25 cellular contexts compared by ENCODE assay signal in genomic region chr5:124730381-124730780, GRCh38. TPM values are rescaled to one million over a fixed set of nuclear protein-coding genes. Genes with fewer than 3 reads are reported as not detected.
DNase-seq lines count a peak whose midpoint lies in the region; ATAC-seq and TF ChIP-seq lines count a peak whose summit lies in the region.
"Had no signal": no experiment of that assay in that cellular context is flagged by ENCODE, and none has a peak within 500 bp of the region (broad histone marks: within the 10 kb centered on the region; RNA-seq: fewer than 3 reads in every experiment).

No MANE protein-coding gene starts in this region.

- H3K27me3 ChIP-seq in Panc1 (ENCODE audit: control insufficient read depth, insufficient read depth, low read length) (no peaks in the 10 kb centered on the region), esophagus muscularis mucosa (no peaks in the 10 kb centered on the region), sigmoid colon (no peaks in the 10 kb centered on the region)
- H3K27me3 ChIP-seq: ascending aorta had no signal

- TF ChIP-seq CTCF in Panc1 (IDR thresholded peaks at IDR 0.05) (no peak), esophagus muscularis mucosa (IDR thresholded peaks at IDR 0.05) (no peak), sigmoid colon (IDR thresholded peaks at IDR 0.05) (no peak)

- TF ChIP-seq EP300 in esophagus muscularis mucosa (IDR thresholded peaks at IDR 0.05) (no peak), sigmoid colon (IDR thresholded peaks at IDR 0.05) (no peak)

- intact Hi-C loops in Panc1 (cut with micrococcal nuclease; ENCODE audit: unreplicated experiment) (no loop called here), esophagus muscularis mucosa (cut with DNase I) (no loop called here), sigmoid colon (cut with DNase I) (no loop called here)

- H3K36me3 ChIP-seq in Panc1 (ENCODE audit: control insufficient read depth, insufficient read depth, low read length) (no peaks in the 10 kb centered on the region), esophagus muscularis mucosa (no peaks in the 10 kb centered on the region), sigmoid colon (no peaks in the 10 kb centered on the region)
- H3K36me3 ChIP-seq: ascending aorta, lower lobe of right lung, prostate gland had no signal

- no peak overlapping the region for H3K4me3 ChIP-seq in Panc1 (ENCODE audit: low read depth in 2 of 2, low read length in 2 of 2)
- no peak overlapping the region for H3K4me3 ChIP-seq in esophagus muscularis mucosa
- no peak overlapping the region for H3K4me3 ChIP-seq in sigmoid colon
- H3K4me3 ChIP-seq: ascending aorta, lower lobe of right lung, prostate gland had no signal

- WGBS in esophagus muscularis mucosa = 63% methylated on average over 2 of the region's 2 CpGs
- WGBS in sigmoid colon, 2 donors = 46 to 58% methylated on average over 2 of the region's 2 CpGs

- no peak for TF ChIP-seq POLR2A in esophagus muscularis mucosa (IDR thresholded peaks at IDR 0.05; ENCODE audit: low read depth)
- no peak for TF ChIP-seq POLR2A in sigmoid colon (IDR thresholded peaks at IDR 0.05)

- no TSS peak for BruUV-seq in Panc1 (replicated peaks; lab: Mats Ljungman, UMichigan)

- H3K27ac ChIP-seq in Panc1 (ENCODE audit: low read length) = peak overlapping the region; percentile 85
- peak overlapping the region; percentile 40 to 57 (median 50) for H3K27ac ChIP-seq in esophagus muscularis mucosa (replicated peaks in 1 of 4)
- H3K27ac ChIP-seq in sigmoid colon = peak overlapping the region in 3 of 4 donors; percentile 27 to 56 (median 30)
- H3K27ac ChIP-seq: ascending aorta, C4-2B, lower lobe of right lung, prostate gland had no signal

- H3K9me3 ChIP-seq in Panc1 (ENCODE audit: control insufficient read depth, insufficient read depth, low read depth, low read length) = no peaks in the 10 kb centered on the region
- H3K9me3 ChIP-seq in esophagus muscularis mucosa = no peaks in the 10 kb centered on the region
- no peaks in the 10 kb centered on the region for H3K9me3 ChIP-seq in sigmoid colon
- H3K9me3 ChIP-seq: ascending aorta, Caco-2, lower lobe of right lung, prostate gland had no signal

- POLR2A ChIA-PET in Panc1 (lab: Charles Lee) = interaction anchor here (0.7 kb wide), 1 partner anchor 438 kb away, joined by 3 read pairs; no protein-coding TSS in a partner anchor

- CTCF ChIA-PET in Panc1 (lab: Charles Lee) = no interaction called here

- no peak for DNase-seq in Panc1 (ENCODE audit: low read depth, low spot score)
- no peak for DNase-seq in esophagus muscularis mucosa (ENCODE audit: extremely low spot score)
- no peak for DNase-seq in sigmoid colon
- no peak for DNase-seq in NCI-H446 treated with DMSO at 0.1 percent for 48 hours (lab: John Stamatoyannopoulos, UW)
- no peak for DNase-seq in NCI-H526 (lab: John Stamatoyannopoulos, UW)
- DNase-seq: activated CD8-positive, alpha-beta T cell treated with anti-CD3 and anti-CD28 coated beads for 36 hours; Caco-2; cerebellar nuclear complex; GF-D8; H7; kidney glomerular epithelial cell; lower lobe of right lung; NCI-H1105; NCI-H187 treated with DMSO at 0.1 percent for 48 hours; stimulated activated naive CD4-positive, alpha-beta T cell treated with Interleukin-2 at 50 U/mL for 16 hours; T-helper 1 cell had no signal

- H3K4me1 ChIP-seq in Panc1 (ENCODE audit: control insufficient read depth, insufficient read depth, low read length) = peaks cover 81% of the 10 kb centered on the region
- peaks cover 18 to 87% (median 74%) of the 10 kb centered on the region in 4 donors for H3K4me1 ChIP-seq in esophagus muscularis mucosa
- peaks cover 0 to 66% (median 45%) of the 10 kb centered on the region in 4 donors for H3K4me1 ChIP-seq in sigmoid colon
- H3K4me1 ChIP-seq: ascending aorta, prostate gland had no signal

- in situ Hi-C loops in Panc1 (cut with HindIII; ENCODE audit: low pct_unique_long_range_greater_than_20kb, low sequenced_read_pairs) = no loop called here

- ATAC-seq in GM18502 (IDR thresholded peaks at IDR 0.05; ENCODE audit: poor library complexity, unreplicated experiment) = peak; percentile 2
- ATAC-seq in Panc1 = no peak
- ATAC-seq in GM21515 (IDR thresholded peaks at IDR 0.05; ENCODE audit: unreplicated experiment) = no peak
- no peak for ATAC-seq in GM18873 (IDR thresholded peaks at IDR 0.05; ENCODE audit: low FRiP score, unreplicated experiment)
- ATAC-seq: activated CD4-positive, CD25-positive, alpha-beta regulatory T cell treated with anti-CD3 and anti-CD28 coated beads, Interleukin-2, amount 50 U/mL, for 24 hours; activated CD8-positive, alpha-beta T cell treated with anti-CD3 and anti-CD28 coated beads for 36 hours; lower lobe of right lung; sciatic nerve had no signal

RNA-seq across cellular contexts. Expression of gene ZNF608, which starts 16.1 kb away (rescaled TPM):
- total RNA-seq in Panc1 (2021; ENCODE audit: unreplicated experiment) (37.5 TPM), esophagus muscularis mucosa (10 to 100 TPM; 26.6 to 33.4 (median 29.5) TPM), sigmoid colon (10 to 100 TPM; 17.9 to 30.7 (median 24.0) TPM)
- polyA plus RNA-seq in Panc1 (2012; ENCODE audit: insufficient read length) = 22.8 TPM
- polyA plus RNA-seq in sigmoid colon = 1 to 10 TPM; 5.1 to 9.4 (median 6.6) TPM
- total RNA-seq: activated CD8-positive, alpha-beta T cell treated with anti-CD3 and anti-CD28 coated beads for 36 hours; activated T-helper 2 cell treated with anti-CD3 and anti-CD28 coated beads, Interferon-gamma antibody, Interleukin-2, Interleukin-4, amounts not matched to agents 10 μg/mL and 5 μg/mL and 100 μg/mL, durations not matched to agents 14 hours and 24 hours and 36 hours had no signal

Comparison
In these comparisons a context has a peak if more than half of its experiments do, and no peak if none do; other contexts are left out.
1. H3K27ac ChIP-seq: peak in every context shown above with its lines; median percentile 85 in Panc1; 50 in esophagus muscularis mucosa; 30 in sigmoid colon.